In the genomic region with DNA sequence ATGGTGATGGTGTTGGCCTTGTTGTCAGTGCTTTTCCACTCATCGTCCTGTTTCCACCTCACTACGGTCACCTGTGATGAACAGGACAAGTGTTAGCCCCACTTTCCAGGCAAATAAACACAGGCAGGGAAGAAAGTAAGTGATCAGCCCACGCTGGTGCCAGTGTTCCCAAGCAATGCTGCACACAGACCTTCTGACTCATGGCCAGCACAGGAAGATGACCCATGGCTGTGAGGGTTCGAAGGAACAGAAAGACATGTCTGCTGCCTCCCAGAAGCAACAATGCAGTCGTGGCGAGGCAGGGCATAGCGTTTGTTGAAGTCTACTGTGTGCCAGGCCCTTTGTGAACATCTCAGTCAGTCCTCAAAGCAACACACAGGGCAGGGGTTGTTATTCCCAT, we compare ENCODE assay signal across 26 cellular contexts. TPM values are rescaled to one million over a fixed set of nuclear protein-coding genes. Genes with fewer than 3 reads are reported as not detected.
A peak's percentile ranks its signal among the peaks of the same experiment; 100 is the strongest.
DNase-seq lines count a peak whose midpoint lies in the region; ATAC-seq and TF ChIP-seq lines count a peak whose summit lies in the region.
"Had no signal": no experiment of that assay in that cellular context is flagged by ENCODE, and none has a peak within 500 bp of the region (broad histone marks: within the 10 kb centered on the region; RNA-seq: fewer than 3 reads in every experiment).

No MANE protein-coding gene starts in this region.

- no peak overlapping the region for H3K56ac ChIP-seq in IMR-90 (ENCODE audit: extremely low read depth, insufficient read depth, low read length)

- H2BK12ac ChIP-seq in neuronal stem cell (ENCODE audit: low read length) = peak overlapping the region; percentile 12

- H3K9me3 ChIP-seq in IMR-90 (ENCODE audit: control insufficient read depth, insufficient read depth, low read length) (no peaks in the 10 kb centered on the region), neuronal stem cell (replicated peaks in 1 of 2; ENCODE audit: control insufficient read depth in 2 of 2, insufficient read depth in 1 of 2, low read depth in 1 of 2, low read length in 2 of 2) (no peaks in the 10 kb centered on the region), SJCRH30 (replicated peaks) (no peaks in the 10 kb centered on the region), right atrium auricular region (no peaks in the 10 kb centered on the region)
- H3K9me3 ChIP-seq: HAP-1 had no signal

- H3K4ac ChIP-seq in IMR-90 (ENCODE audit: low read depth, low read length) (no peak overlapping the region), neuronal stem cell (ENCODE audit: low read length) (no peak overlapping the region)

- H2AK9ac ChIP-seq in IMR-90 (replicated peaks; ENCODE audit: low read depth, low read length, poor library complexity) = no peak overlapping the region

- H3K23ac ChIP-seq in IMR-90 (ENCODE audit: low read depth, low read length) (no peak overlapping the region), neuronal stem cell (ENCODE audit: low read depth, low read length, poor library complexity) (no peak overlapping the region)

- no peak overlapping the region for H3K4me2 ChIP-seq in IMR-90 (ENCODE audit: low read depth, low read length)
- no peak overlapping the region for H3K4me2 ChIP-seq in neuronal stem cell (ENCODE audit: insufficient read depth, low read length, poor library complexity, severe bottlenecking)

- H3K36me3 ChIP-seq in IMR-90 (ENCODE audit: control insufficient read depth, insufficient read depth, low read length) (peaks cover 2% of the 10 kb centered on the region), neuronal stem cell (replicated peaks in 1 of 2; ENCODE audit: control insufficient read depth in 2 of 2, insufficient read depth in 2 of 2, low read length in 2 of 2) (no peaks in the 10 kb centered on the region), SJCRH30 (no peaks in the 10 kb centered on the region), right atrium auricular region (peaks cover 16% of the 10 kb centered on the region)
- H3K36me3 ChIP-seq: HAP-1 had no signal

- H3K9me1 ChIP-seq in IMR-90 (ENCODE audit: insufficient read depth, low read length) = no peaks in the 10 kb centered on the region

- H4K8ac ChIP-seq in IMR-90 (ENCODE audit: low read depth in 2 of 2, low read length in 2 of 2) (no peak overlapping the region), neuronal stem cell (ENCODE audit: low read depth, low read length) (no peak overlapping the region)

- H3K27me3 ChIP-seq in IMR-90 (ENCODE audit: control insufficient read depth, insufficient read depth, low read length) = no peaks in the 10 kb centered on the region; the same call in 1 of the 2 replicates
- no peaks in the 10 kb centered on the region for H3K27me3 ChIP-seq in neuronal stem cell (ENCODE audit: control insufficient read depth in 3 of 3, insufficient read depth in 3 of 3, low read depth in 1 of 3, low read length in 3 of 3)
- no peaks in the 10 kb centered on the region for H3K27me3 ChIP-seq in SJCRH30
- H3K27me3 ChIP-seq in right atrium auricular region = no peaks in the 10 kb centered on the region

- H2AFZ ChIP-seq in IMR-90 (replicated peaks; ENCODE audit: low read length, poor library complexity) = no peak overlapping the region
- no peak overlapping the region for H2AFZ ChIP-seq in neuronal stem cell (ENCODE audit: low read length)

- H3K14ac ChIP-seq in IMR-90 (replicated peaks; ENCODE audit: low read depth, low read length) (no peak overlapping the region), neuronal stem cell (ENCODE audit: low read length) (no peak overlapping the region)

- no peak overlapping the region for H3K27ac ChIP-seq in IMR-90 (ENCODE audit: insufficient read depth, low read length)
- H3K27ac ChIP-seq in neuronal stem cell (replicated peaks; ENCODE audit: low read length) = no peak overlapping the region
- H3K27ac ChIP-seq in SJCRH30 = no peak overlapping the region
- H3K27ac ChIP-seq in right atrium auricular region = no peak overlapping the region
- H3K27ac ChIP-seq: C4-2B had no signal

- in situ Hi-C loops in IMR-90 (cut with MboI; ENCODE audit: low sequenced_read_pairs) = no loop called here

- POLR2A ChIA-PET in IMR-90 (lab: Charles Lee; ENCODE audit: unreplicated experiment) (no interaction called here), HEK293T (lab: Yijun Ruan, JAX) (no interaction called here)

- H4K91ac ChIP-seq in IMR-90 (ENCODE audit: insufficient read depth, low read depth, low read length) (no peak overlapping the region), neuronal stem cell (ENCODE audit: low read depth, low read length, poor library complexity) (no peak overlapping the region)

- H4K5ac ChIP-seq in IMR-90 (ENCODE audit: low read depth, low read length) = no peak overlapping the region

- BruUV-seq in IMR-90 (replicated peaks; lab: Mats Ljungman, UMichigan) = no TSS peak

- H3K9ac ChIP-seq in IMR-90 (ENCODE audit: low read depth, low read length) (no peak overlapping the region), neuronal stem cell (ENCODE audit: low read depth, low read length, poor library complexity) (no peak overlapping the region)

- H2AK5ac ChIP-seq in IMR-90 (ENCODE audit: low read depth, low read length) (no peak overlapping the region), neuronal stem cell (ENCODE audit: low read depth, low read length) (no peak overlapping the region)

- H2BK15ac ChIP-seq in IMR-90 (ENCODE audit: low read depth, low read length) (no peak overlapping the region), neuronal stem cell (ENCODE audit: low read length) (no peak overlapping the region)

- TF ChIP-seq RAD21 in IMR-90 (IDR thresholded peaks at IDR 0.05; ENCODE audit: low read length) = no peak

- ATAC-seq in IMR-90 (ENCODE audit: low read depth) (0 out of 2 replicates have a peak, but pooled peaks have one; percentile 33), HG03342 (IDR thresholded peaks at IDR 0.05; ENCODE audit: unreplicated experiment) (no peak)
- ATAC-seq: Panc1, SK-N-SH treated with all-trans-retinoic acid at 6 μM for 48 hours had no signal

- CTCF ChIA-PET in IMR-90 (lab: Yijun Ruan, JAX) (no interaction called here), HEK293T (lab: Yijun Ruan, JAX) (no interaction called here)

- intact Hi-C loops in IMR-90 (cut with micrococcal nuclease) = no loop called here

- no peak overlapping the region for H2BK20ac ChIP-seq in IMR-90 (ENCODE audit: low read depth, low read length)

- H3K79me1 ChIP-seq in IMR-90 (ENCODE audit: low read depth in 1 of 2, low read length in 2 of 2) (no peaks in the 10 kb centered on the region), neuronal stem cell (ENCODE audit: low read depth, low read length) (no peaks in the 10 kb centered on the region)

- 67% methylated on average over 1 of the region's 7 CpGs; no CpG with 5 or more reads in 1 of the 2 experiments for WGBS in IMR-90 (ENCODE audit: extremely low coverage in 2 of 2, insufficient read length in 1 of 2), 2 experiments
- no CpG with 5 or more reads among the region's 7 CpGs for WGBS in neuronal stem cell (ENCODE audit: extremely low coverage in 2 of 2, insufficient read length in 2 of 2, insufficient replicate concordance in 1 of 2), 2 donors

- DNase-seq in Daoy (ENCODE audit: low read depth) (peak; percentile 22), IMR-90 (peak; percentile 20), dermis blood vessel endothelial cell (peak; percentile 69), neuronal stem cell (ENCODE audit: low spot score) (no peak), SJCRH30 (no peak), right atrium auricular region (ENCODE audit: low spot score) (no peak), HEK293T (ENCODE audit: extremely low spot score) (no peak)
- DNase-seq: 8988T; AML-193; Calu3; CD8-positive, alpha-beta memory T cell; DMS153; GF-D8; KG1; NCI-H1092 treated with DMSO at 0.1 percent for 48 hours; NCI-H1436 treated with DMSO at 0.1 percent for 48 hours; NCI-H2029; NCI-H226; NCI-H510A treated with DMSO at 0.1 percent for 48 hours; NCI-H774; SIG-M5 had no signal

- H3K18ac ChIP-seq in IMR-90 (ENCODE audit: low read depth, low read length) (no peak overlapping the region), neuronal stem cell (ENCODE audit: low read length) (no peak overlapping the region)

- no peak overlapping the region for H2BK5ac ChIP-seq in IMR-90 (ENCODE audit: low read depth, low read length, poor library complexity, severe bottlenecking)
- no peak overlapping the region for H2BK5ac ChIP-seq in neuronal stem cell (ENCODE audit: low read length)

- no peak overlapping the region for H2BK120ac ChIP-seq in IMR-90 (ENCODE audit: low read depth, low read length)
- H2BK120ac ChIP-seq in neuronal stem cell (ENCODE audit: low read depth, low read length) = no peak overlapping the region

- TF ChIP-seq POLR2A in IMR-90 (IDR thresholded peaks at IDR 0.05; ENCODE audit: low read depth, low read length) = no peak

- dilution Hi-C loops in IMR-90 (cut with HindIII; ENCODE audit: low sequenced_read_pairs, unreplicated experiment) = no loop called here

- no peaks in the 10 kb centered on the region for H3K4me1 ChIP-seq in IMR-90 (ENCODE audit: control insufficient read depth, insufficient read depth, low read length)
- no peaks in the 10 kb centered on the region for H3K4me1 ChIP-seq in neuronal stem cell (ENCODE audit: control insufficient read depth in 2 of 2, insufficient read depth in 1 of 2, low read depth in 1 of 2, low read length in 2 of 2)
- no peaks in the 10 kb centered on the region for H3K4me1 ChIP-seq in SJCRH30
- peaks cover 0 to 7% of the 10 kb centered on the region in 2 donors for H3K4me1 ChIP-seq in right atrium auricular region
- H3K4me1 ChIP-seq: HAP-1 had no signal

- TF ChIP-seq CTCF in IMR-90 (conservative IDR thresholded peaks at IDR 0.05; ENCODE audit: low read depth, low read length) (no peak), right atrium auricular region (IDR thresholded peaks at IDR 0.05) (no peak)

- H4K20me1 ChIP-seq in IMR-90 (ENCODE audit: insufficient read depth, low read length) = no peaks in the 10 kb centered on the region

- H3K4me3 ChIP-seq in IMR-90 (ENCODE audit: insufficient read depth, low read depth, low read length) = no peak overlapping the region
- H3K4me3 ChIP-seq in neuronal stem cell (ENCODE audit: low read length in 2 of 2) = peak overlapping the region in 1 of 2 donors; percentile 21
- H3K4me3 ChIP-seq in SJCRH30 = no peak overlapping the region
- no peak overlapping the region for H3K4me3 ChIP-seq in right atrium auricular region
- H3K4me3 ChIP-seq: HAP-1 had no signal

RNA-seq across cellular contexts. Expression of a gene that starts 35.7 kb away (rescaled TPM):
- 0.63 and 1.3 TPM in 2 replicates for total RNA-seq in Daoy (2014; rRNA removed; shearing (Covaris generic))
- total RNA-seq in IMR-90 (2012; rRNA removed) = 0.72 and 0.83 TPM in 2 replicates
- 3.0 and 3.8 TPM in 2 replicates for polyA plus RNA-seq in IMR-90 (2012; rRNA removed)
- polyA plus RNA-seq in IMR-90 (2012; cell fraction: cytosol; rRNA removed) = 0.79 and 3.2 TPM in 2 replicates
- polyA plus RNA-seq in IMR-90 (2012; cell fraction: nucleus; rRNA removed; ENCODE audit: low replicate concordance) = 1.6 and 2.4 TPM in 2 replicates
- 2.0 and 2.6 TPM in 2 replicates for total RNA-seq in dermis blood vessel endothelial cell
- 5.2 TPM for polyA plus RNA-seq in neuronal stem cell (2013, experiment 1 of 2)
- polyA plus RNA-seq in neuronal stem cell (2013, experiment 2 of 2) = 5.5 TPM
- total RNA-seq in SJCRH30 (2014; rRNA removed; shearing (Covaris generic)) = 1.6 and 1.8 TPM in 2 replicates
- total RNA-seq in right atrium auricular region = 1 to 10 TPM; 1.8 to 2.9 TPM

RNA-seq across cellular contexts. Expression of a gene that starts 41.9 kb away (rescaled TPM):
- total RNA-seq in Daoy (2014; rRNA removed; shearing (Covaris generic)) = 0.21 and 0.40 TPM in 2 replicates
- under 0.01 TPM in 2 replicates for total RNA-seq in IMR-90 (2012; rRNA removed)
- polyA plus RNA-seq in IMR-90 (2012; rRNA removed) = 0.03 TPM in 1 of 2 replicates, not detected in the other
- 0.01 TPM in 1 of 2 replicates, not detected in the other for polyA plus RNA-seq in IMR-90 (2012; cell fraction: cytosol; rRNA removed)
- 0.07 and 0.08 TPM in 2 replicates for polyA plus RNA-seq in IMR-90 (2012; cell fraction: nucleus; rRNA removed; ENCODE audit: low replicate concordance)
- total RNA-seq in dermis blood vessel endothelial cell = under 0.01 and 0.19 TPM in 2 replicates
- 1.6 TPM for polyA plus RNA-seq in neuronal stem cell (2013, experiment 1 of 2)
- 1.8 TPM for polyA plus RNA-seq in neuronal stem cell (2013, experiment 2 of 2)
- 0.02 and 0.18 TPM in 2 replicates for total RNA-seq in SJCRH30 (2014; rRNA removed; shearing (Covaris generic))
- total RNA-seq in right atrium auricular region = 1 to 10 TPM; 3.9 to 4.4 TPM

Comparison
In these comparisons a context has a peak if more than half of its experiments do, and no peak if none do; other contexts are left out.
1. DNase-seq: peak in Daoy (single experiment), IMR-90 (single experiment) and dermis blood vessel endothelial cell (single experiment); none in neuronal stem cell (single experiment), SJCRH30 (0 of 2), right atrium auricular region (single experiment) and HEK293T (single experiment).